Comparison of ENCODE assay signal across 13 cellular contexts in genomic region chr3:119639494-119640350, GRCh38. TPM values are rescaled to one million over a fixed set of nuclear protein-coding genes. Genes with fewer than 3 reads are reported as not detected.
DNase-seq lines count a peak whose midpoint lies in the region; ATAC-seq, FAIRE-seq and TF ChIP-seq lines count a peak whose summit lies in the region.
"Had no signal": no experiment of that assay in that cellular context is flagged by ENCODE, and none has a peak within 500 bp of the region (broad histone marks: within the 10 kb centered on the region; RNA-seq: fewer than 3 reads in every experiment).

No MANE protein-coding gene starts in this region.

- no peak for TF ChIP-seq CTCF in endothelial cell of umbilical vein (IDR thresholded peaks at IDR 0.05; ENCODE audit: extremely low read depth in 1 of 2, insufficient read depth in 1 of 2, low read depth in 1 of 2, low read length in 2 of 2)

- no peaks in the 10 kb centered on the region for H3K27me3 Mint-ChIP-seq in activated CD8-positive, alpha-beta memory T cell treated with anti-CD3 and anti-CD28 coated beads, Interleukin-2, amount 10 ng/mL, durations not matched to agents 7 days and 5 days
- H3K27me3 Mint-ChIP-seq: naive B cell had no signal

- FAIRE-seq in endothelial cell of umbilical vein (lab: Jason Lieb, UNC), result no peak

- no peak overlapping the region for H2AFZ ChIP-seq in endothelial cell of umbilical vein (ENCODE audit: low read depth, low read length)

- no peak overlapping the region for H3K4me3 ChIP-seq in endothelial cell of umbilical vein (replicated peaks in 1 of 3; ENCODE audit: insufficient read depth in 1 of 3, low read depth in 1 of 3, low read length in 3 of 3)
- H3K4me3 ChIP-seq: uterus had no signal

- no peak for TF ChIP-seq POLR2A in endothelial cell of umbilical vein (IDR thresholded peaks at IDR 0.05; ENCODE audit: low read depth, low read length)

- H3K9me1 ChIP-seq in endothelial cell of umbilical vein (replicated peaks; ENCODE audit: control insufficient read depth, extremely low read depth, insufficient read depth, low read length), result no peaks in the 10 kb centered on the region

- peaks cover 34% of the 10 kb centered on the region for H3K4me1 ChIP-seq in endothelial cell of umbilical vein (ENCODE audit: control insufficient read depth, extremely low read depth, insufficient read depth, low read length)
- H3K4me1 ChIP-seq: uterus had no signal

- TSS peak; percentile 33 for BruUV-seq in endothelial cell of umbilical vein (replicated peaks; lab: Mats Ljungman, UMichigan)

- no peak overlapping the region for H3K9ac ChIP-seq in endothelial cell of umbilical vein (replicated peaks; ENCODE audit: extremely low read depth, insufficient read depth, low read length)

- POLR2A ChIA-PET in endothelial cell of umbilical vein (lab: Charles Lee), result no interaction called here

- H3K4me2 ChIP-seq in endothelial cell of umbilical vein (ENCODE audit: insufficient read depth, low read length), result no peak overlapping the region

- peaks cover 17% of the 10 kb centered on the region for H3K36me3 Mint-ChIP-seq in activated CD8-positive, alpha-beta memory T cell treated with anti-CD3 and anti-CD28 coated beads, Interleukin-2, amount 10 ng/mL, durations not matched to agents 7 days and 5 days
- peaks cover 27% of the 10 kb centered on the region for H3K36me3 Mint-ChIP-seq in stimulated activated effector memory CD8-positive, alpha-beta T cell treated with anti-CD3 and anti-CD28 coated beads, Interleukin-12 subunit alpha, Interleukin-12 subunit beta, amount 100 ng/mL, for 72 hours

- dilution Hi-C loops in endothelial cell of umbilical vein (cut with MboI; ENCODE audit: extremely low pct_ligation_motif_present, low sequenced_read_pairs), result no loop called here

- H3K27ac ChIP-seq in endothelial cell of umbilical vein (ENCODE audit: insufficient read depth, low read depth, low read length), result no peak overlapping the region

- H4K20me1 ChIP-seq in endothelial cell of umbilical vein (replicated peaks; ENCODE audit: control insufficient read depth, extremely low read depth, insufficient read depth, low read length), result no peaks in the 10 kb centered on the region

- H3K9me3 ChIP-seq in endothelial cell of umbilical vein (replicated peaks; ENCODE audit: control insufficient read depth, insufficient read depth, low read length), result no peaks in the 10 kb centered on the region
- H3K9me3 ChIP-seq: uterus had no signal

- no peaks in the 10 kb centered on the region for H3K9me3 Mint-ChIP-seq in activated CD8-positive, alpha-beta memory T cell treated with anti-CD3 and anti-CD28 coated beads, Interleukin-2, amount 10 ng/mL, durations not matched to agents 7 days and 5 days (ENCODE audit: low read depth)
- peaks cover 3% of the 10 kb centered on the region for H3K9me3 Mint-ChIP-seq in stimulated activated effector memory CD8-positive, alpha-beta T cell treated with anti-CD3 and anti-CD28 coated beads, Interleukin-12 subunit alpha, Interleukin-12 subunit beta, amount 100 ng/mL, for 72 hours
- H3K9me3 Mint-ChIP-seq: naive B cell had no signal

- CTCF ChIA-PET in activated CD8-positive, alpha-beta memory T cell treated with anti-CD3 and anti-CD28 coated beads, Interleukin-2, amount 10 ng/mL, durations not matched to agents 7 days and 5 days (lab: Charles Lee), result no interaction called here
- CTCF ChIA-PET in endothelial cell of umbilical vein (lab: Charles Lee), result no interaction called here

- H3K4me1 Mint-ChIP-seq in activated CD8-positive, alpha-beta memory T cell treated with anti-CD3 and anti-CD28 coated beads, Interleukin-2, amount 10 ng/mL, durations not matched to agents 7 days and 5 days, result peaks cover 41% of the 10 kb centered on the region
- peaks cover 53% of the 10 kb centered on the region for H3K4me1 Mint-ChIP-seq in stimulated activated effector memory CD8-positive, alpha-beta T cell treated with anti-CD3 and anti-CD28 coated beads, Interleukin-12 subunit alpha, Interleukin-12 subunit beta, amount 100 ng/mL, for 72 hours

- ATAC-seq in activated CD8-positive, alpha-beta memory T cell treated with anti-CD3 and anti-CD28 coated beads, Interleukin-2, amount 10 ng/mL, durations not matched to agents 7 days and 5 days, result peak; percentile 46
- peak; percentile 62 for ATAC-seq in stimulated activated effector memory CD8-positive, alpha-beta T cell treated with anti-CD3 and anti-CD28 coated beads, Interleukin-12 subunit alpha, Interleukin-12 subunit beta, amount 100 ng/mL, for 72 hours
- ATAC-seq in GM21367 (IDR thresholded peaks at IDR 0.05; ENCODE audit: unreplicated experiment) (no peak), HG03095 (IDR thresholded peaks at IDR 0.05; ENCODE audit: unreplicated experiment) (no peak)

- peak; percentile 51 for DNase-seq in activated CD8-positive, alpha-beta memory T cell treated with anti-CD3 and anti-CD28 coated beads, Interleukin-2, amount 10 ng/mL, durations not matched to agents 7 days and 5 days
- no peak for DNase-seq in activated CD8-positive, alpha-beta memory T cell treated with anti-CD3 and anti-CD28 coated beads, Interleukin-2, amount 50 U/mL, for 4 hours
- peak; percentile 30 for DNase-seq in RPMI8226
- DNase-seq in endothelial cell of umbilical vein (ENCODE audit: low read depth, low spot score), result no peak
- peak in 1 of 2 donors; percentile 67 for DNase-seq in stimulated activated effector memory CD8-positive, alpha-beta T cell treated with anti-CD3 and anti-CD28 coated beads, Interleukin-12 subunit alpha, Interleukin-12 subunit beta, amount 100 ng/mL, for 72 hours (ENCODE audit: low spot score in 2 of 2)
- no peak for DNase-seq in NK-92 treated with Interleukin-12 subunit alpha and Interleukin-12 subunit beta, amount 100 ng/mL, for 24 hours (lab: John Stamatoyannopoulos, UW)
- DNase-seq: Karpas-422, naive B cell, NCI-H748 treated with DMSO at 0.1 percent for 48 hours, uterus had no signal

- no peaks in the 10 kb centered on the region for H3K79me2 ChIP-seq in endothelial cell of umbilical vein (ENCODE audit: control insufficient read depth, insufficient read depth, low read length)

- H3K4me3 Mint-ChIP-seq in activated CD8-positive, alpha-beta memory T cell treated with anti-CD3 and anti-CD28 coated beads, Interleukin-2, amount 10 ng/mL, durations not matched to agents 7 days and 5 days, result no peak overlapping the region
- peak overlapping the region; percentile 67 for H3K4me3 Mint-ChIP-seq in stimulated activated effector memory CD8-positive, alpha-beta T cell treated with anti-CD3 and anti-CD28 coated beads, Interleukin-12 subunit alpha, Interleukin-12 subunit beta, amount 100 ng/mL, for 72 hours

- peak overlapping the region; percentile 90 for H3K27ac Mint-ChIP-seq in activated CD8-positive, alpha-beta memory T cell treated with anti-CD3 and anti-CD28 coated beads, Interleukin-2, amount 10 ng/mL, durations not matched to agents 7 days and 5 days
- H3K27ac Mint-ChIP-seq in stimulated activated effector memory CD8-positive, alpha-beta T cell treated with anti-CD3 and anti-CD28 coated beads, Interleukin-12 subunit alpha, Interleukin-12 subunit beta, amount 100 ng/mL, for 72 hours, result peak overlapping the region; percentile 99

- intact Hi-C loops in endothelial cell of umbilical vein (cut with micrococcal nuclease), result no loop called here

- H3K36me3 ChIP-seq in endothelial cell of umbilical vein (ENCODE audit: control insufficient read depth in 2 of 2, extremely low read depth in 1 of 2, insufficient read depth in 2 of 2, low read length in 2 of 2), result no peaks in the 10 kb centered on the region
- H3K36me3 ChIP-seq: uterus had no signal

- H3K27me3 ChIP-seq in endothelial cell of umbilical vein (ENCODE audit: control insufficient read depth in 2 of 2, insufficient read depth in 2 of 2, low read length in 2 of 2), result no peaks in the 10 kb centered on the region
- H3K27me3 ChIP-seq: uterus had no signal

TF ChIP-seq in endothelial cell of umbilical vein, 7 proteins besides CTCF, POLR2A, EP300 and RAD21 (continues in another document):
- TF ChIP-seq MYC (IDR thresholded peaks at IDR 0.05; ENCODE audit: low read depth, low read length), result no peak

RNA-seq across cellular contexts. Expression of gene POPDC2, which starts 20.7 kb away (rescaled TPM):
- total RNA-seq in activated CD8-positive, alpha-beta memory T cell treated with anti-CD3 and anti-CD28 coated beads, Interleukin-2, amount 10 ng/mL, durations not matched to agents 7 days and 5 days, result 1 to 10 TPM; 2.3 to 3.1 TPM
- total RNA-seq in endothelial cell of umbilical vein, result 0.66 TPM in 1 of 2 replicates, not detected in the other
- 0.57 and 1.3 TPM in 2 replicates for polyA plus RNA-seq in endothelial cell of umbilical vein
- polyA plus RNA-seq in endothelial cell of umbilical vein (2011; cell fraction: cytosol; rRNA removed), result 0.17 and 0.32 TPM in 2 replicates
- 1.7 and 2.5 TPM in 2 replicates for polyA plus RNA-seq in endothelial cell of umbilical vein (2011; cell fraction: nucleus; rRNA removed)
- polyA plus RNA-seq in endothelial cell of umbilical vein (2012), result 0.15 and 0.43 TPM in 2 replicates
- 0.42 and 1.6 TPM in 2 replicates for polyA minus RNA-seq in endothelial cell of umbilical vein
- not detected for polyA minus RNA-seq in endothelial cell of umbilical vein (2011; cell fraction: cytosol; rRNA and poly(A)+ RNA removed)
- polyA minus RNA-seq in endothelial cell of umbilical vein (2011; cell fraction: nucleus; rRNA and poly(A)+ RNA removed), result 0.67 and 3.5 TPM in 2 replicates

RNA-seq across cellular contexts. Expression of gene COX17, which starts 37.5 kb away (rescaled TPM):
- total RNA-seq in activated CD8-positive, alpha-beta memory T cell treated with anti-CD3 and anti-CD28 coated beads, Interleukin-2, amount 10 ng/mL, durations not matched to agents 7 days and 5 days, result 10 to 100 TPM; 66.6 to 80.7 TPM
- 31.3 and 37.6 TPM in 2 replicates for total RNA-seq in endothelial cell of umbilical vein
- polyA plus RNA-seq in endothelial cell of umbilical vein, result 15.3 and 19.8 TPM in 2 replicates
- 29.5 and 31.5 TPM in 2 replicates for polyA plus RNA-seq in endothelial cell of umbilical vein (2011; cell fraction: cytosol; rRNA removed)
- polyA plus RNA-seq in endothelial cell of umbilical vein (2011; cell fraction: nucleus; rRNA removed), result 7.1 and 10.8 TPM in 2 replicates
- polyA plus RNA-seq in endothelial cell of umbilical vein (2012), result 34.2 and 44.9 TPM in 2 replicates
- polyA minus RNA-seq in endothelial cell of umbilical vein, result 9.2 and 9.8 TPM in 2 replicates
- polyA minus RNA-seq in endothelial cell of umbilical vein (2011; cell fraction: cytosol; rRNA and poly(A)+ RNA removed), result 19.5 TPM
- polyA minus RNA-seq in endothelial cell of umbilical vein (2011; cell fraction: nucleus; rRNA and poly(A)+ RNA removed), result 11.0 and 11.2 TPM in 2 replicates

RNA-seq across cellular contexts. Expression of gene PLA1A, which starts 42.0 kb away (rescaled TPM):
- total RNA-seq in activated CD8-positive, alpha-beta memory T cell treated with anti-CD3 and anti-CD28 coated beads, Interleukin-2, amount 10 ng/mL, durations not matched to agents 7 days and 5 days, result under 1 TPM in 1 of 2 experiments, not detected in 1; 0.68 TPM
- not detected in 2 replicates for total RNA-seq in endothelial cell of umbilical vein
- polyA plus RNA-seq in endothelial cell of umbilical vein, result 0.07 and 0.14 TPM in 2 replicates
- 0.10 and 0.12 TPM in 2 replicates for polyA plus RNA-seq in endothelial cell of umbilical vein (2011; cell fraction: cytosol; rRNA removed)
- not detected in 2 replicates for polyA plus RNA-seq in endothelial cell of umbilical vein (2011; cell fraction: nucleus; rRNA removed)
- 0.66 and 1.2 TPM in 2 replicates for polyA plus RNA-seq in endothelial cell of umbilical vein (2012)
- polyA minus RNA-seq in endothelial cell of umbilical vein, result 0.58 TPM in 1 of 2 replicates, not detected in the other
- polyA minus RNA-seq in endothelial cell of umbilical vein (2011; cell fraction: cytosol; rRNA and poly(A)+ RNA removed), result not detected
- polyA minus RNA-seq in endothelial cell of umbilical vein (2011; cell fraction: nucleus; rRNA and poly(A)+ RNA removed), result not detected in 2 replicates
- polyA plus RNA-seq: AG04450 had no signal

Comparison
In these comparisons a context has a peak if more than half of its experiments do, and no peak if none do; other contexts are left out.
1. DNase-seq: peak in activated CD8-positive, alpha-beta memory T cell treated with anti-CD3 and anti-CD28 coated beads, Interleukin-2, amount 10 ng/mL, durations not matched to agents 7 days and 5 days (single experiment) and RPMI8226 (single experiment); none in activated CD8-positive, alpha-beta memory T cell treated with anti-CD3 and anti-CD28 coated beads, Interleukin-2, amount 50 U/mL, for 4 hours (single experiment), endothelial cell of umbilical vein (single experiment) and NK-92 treated with Interleukin-12 subunit alpha and Interleukin-12 subunit beta, amount 100 ng/mL, for 24 hours (single experiment).
2. ATAC-seq: peak in activated CD8-positive, alpha-beta memory T cell treated with anti-CD3 and anti-CD28 coated beads, Interleukin-2, amount 10 ng/mL, durations not matched to agents 7 days and 5 days (single experiment) and stimulated activated effector memory CD8-positive, alpha-beta T cell treated with anti-CD3 and anti-CD28 coated beads, Interleukin-12 subunit alpha, Interleukin-12 subunit beta, amount 100 ng/mL, for 72 hours (single experiment); none in GM21367 (single experiment) and HG03095 (single experiment).